ENCODE assay signal across 16 cellular contexts in genomic region chr3:116474356-116475200, GRCh38. TPM values are rescaled to one million over a fixed set of nuclear protein-coding genes. Genes with fewer than 3 reads are reported as not detected.
DNase-seq lines count a peak whose midpoint lies in the region; ATAC-seq, FAIRE-seq and TF ChIP-seq lines count a peak whose summit lies in the region.
"Had no signal": no experiment of that assay in that cellular context is flagged by ENCODE, and none has a peak within 500 bp of the region (broad histone marks: within the 10 kb centered on the region; RNA-seq: fewer than 3 reads in every experiment).

No MANE protein-coding gene starts in this region.

- no peak overlapping the region for H3K27ac ChIP-seq in GM12878 (ENCODE audit: control insufficient read depth, insufficient read depth)
- H3K27ac ChIP-seq: prostate gland, tibial artery had no signal

- TF ChIP-seq POLR2A in GM12878 (IDR thresholded peaks at IDR 0.05; ENCODE audit: low read depth, low read length) = no peak

- no peak overlapping the region for H2AFZ ChIP-seq in GM12878 (ENCODE audit: control insufficient read depth, low read depth, low read length)

- no peak overlapping the region for H3K9ac ChIP-seq in GM12878 (ENCODE audit: control insufficient read depth, insufficient read depth, low read length)

- H3K4me3 ChIP-seq in GM12878 = no peak overlapping the region
- H3K4me3 ChIP-seq: prostate gland, tibial artery had no signal

- no peaks in the 10 kb centered on the region for H3K27me3 ChIP-seq in GM12878 (replicated peaks in 1 of 2; ENCODE audit: control insufficient read depth in 2 of 2, insufficient read depth in 2 of 2, low read length in 1 of 2)
- H3K27me3 ChIP-seq: tibial artery had no signal

- intact Hi-C loops in GM12878 (cut with micrococcal nuclease; ENCODE audit: unreplicated experiment) = no loop called here

- RAD21 ChIA-PET in GM12878 (lab: Charles Lee; ENCODE audit: unreplicated experiment) = no interaction called here

- no TSS peak for BruUV-seq in GM12878 (replicated peaks; lab: Mats Ljungman, UMichigan)

- H3K79me2 ChIP-seq in GM12878 (ENCODE audit: control insufficient read depth, insufficient read depth, low read length) = no peaks in the 10 kb centered on the region

- H3K4me2 ChIP-seq in GM12878 (ENCODE audit: control insufficient read depth, insufficient read depth) = no peak overlapping the region

- in situ Hi-C loops in GM12878 (cut with MboI) = no loop called here

- no peaks in the 10 kb centered on the region; the same call in 2 of the 3 replicates for H3K9me3 ChIP-seq in GM12878 (replicated peaks; ENCODE audit: control insufficient read depth, insufficient read depth, low read length)
- H3K9me3 ChIP-seq: prostate gland had no signal

- TF ChIP-seq RAD21 in GM12878 (IDR thresholded peaks at IDR 0.05; ENCODE audit: insufficient read depth, low read depth, low read length) = no peak

- H3K4me1 ChIP-seq in GM12878 (ENCODE audit: control insufficient read depth, insufficient read depth, low read length) = no peaks in the 10 kb centered on the region
- H3K4me1 ChIP-seq: prostate gland had no signal

- DNase-seq in COR-L47 (lab: John Stamatoyannopoulos, UW) (peak; percentile 87), NCI-H1436 (lab: John Stamatoyannopoulos, UW) (peak; percentile 95), NCI-H446 treated with DMSO at 0.1 percent for 48 hours (lab: John Stamatoyannopoulos, UW) (peak; percentile 75), GM12878 (ENCODE audit: low read depth, low spot score) (no peak), D721Med (ENCODE audit: insufficient read length, low spot score) (no peak), islet precursor cell (no peak)
- DNase-seq: activated naive CD8-positive, alpha-beta T cell treated with anti-CD3 and anti-CD28 coated beads for 36 hours; MM.1S; T-helper 2 cell; tibial artery had no signal

- POLR2A ChIA-PET in GM12878 (lab: Charles Lee) = no interaction called here

- no peak for TF ChIP-seq EP300 in GM12878 (IDR thresholded peaks at IDR 0.05; ENCODE audit: borderline replicate concordance in 1 of 2, control insufficient read depth in 1 of 2, low read depth in 2 of 2, low read length in 2 of 2)

- SMC1A ChIA-PET in GM12878 (lab: Charles Lee; ENCODE audit: uncharacterized antibody, unreplicated experiment) = interaction anchor here (1.6 kb wide), 1 partner anchor 345 kb away, joined by 4 read pairs; no protein-coding TSS in a partner anchor

- no peaks in the 10 kb centered on the region for H4K20me1 ChIP-seq in GM12878 (ENCODE audit: control insufficient read depth, insufficient read depth)

- FAIRE-seq in GM12878 (lab: Jason Lieb, UNC) (no peak), D721Med (lab: Jason Lieb, UNC) (no peak)
- FAIRE-seq: keratinocyte, RCC 7860 had no signal

- no peak for ATAC-seq in GM12878
- ATAC-seq in GM19463 (IDR thresholded peaks at IDR 0.05; ENCODE audit: unreplicated experiment) = no peak
- ATAC-seq in GM21619 (IDR thresholded peaks at IDR 0.05; ENCODE audit: unreplicated experiment) = no peak

- 21% methylated on average over 4 of the region's 4 CpGs for WGBS in GM12878 (ENCODE audit: insufficient coverage, insufficient replicate concordance, low lambda C conversion rate, missing lambda C conversion rate)

- H3K36me3 ChIP-seq in GM12878 (ENCODE audit: control insufficient read depth in 2 of 2, insufficient read depth in 2 of 2, low read length in 1 of 2) = no peaks in the 10 kb centered on the region
- H3K36me3 ChIP-seq: prostate gland, tibial artery had no signal

- CTCF ChIA-PET in GM12878 (lab: Yijun Ruan, JAX) = no interaction called here

- TF ChIP-seq CTCF in GM12878 (IDR thresholded peaks at IDR 0.05 in 2 of 3, conservative IDR thresholded peaks at IDR 0.05 in 1 of 3; ENCODE audit: control insufficient read depth in 2 of 3, extremely low read depth in 1 of 3, insufficient read depth in 1 of 3, low read depth in 3 of 3, low read length in 3 of 3) (no peak), D721Med (IDR thresholded peaks at IDR 0.05; ENCODE audit: insufficient read depth, missing control alignments) (no peak)

TF ChIP-seq in GM12878, 131 proteins besides CTCF, POLR2A, EP300 and RAD21:
- TF ChIP-seq ZNF274 (IDR thresholded peaks at IDR 0.05; ENCODE audit: insufficient read depth, insufficient read length) (no peak), RCOR1 (conservative IDR thresholded peaks at IDR 0.05; ENCODE audit: low read depth, low read length) (no peak), TCF7 (IDR thresholded peaks at IDR 0.05; ENCODE audit: borderline replicate concordance) (no peak), BMI1 (IDR thresholded peaks at IDR 0.05; ENCODE audit: borderline replicate concordance) (peak; percentile 46; the same call in 1 of the 2 replicates), ESRRA (IDR thresholded peaks at IDR 0.05; ENCODE audit: low read length) (no peak), NRF1 (conservative IDR thresholded peaks at IDR 0.05; ENCODE audit: low read depth, low read length) (no peak)

RNA-seq across cellular contexts. Expression of gene LSAMP, which starts 29.3 kb away (rescaled TPM):
- total RNA-seq in GM12878 (2013; cell fraction: nucleolus; rRNA removed) = 96.6 and 107 TPM in 2 replicates
- total RNA-seq in GM12878 (2014; rRNA removed) (5.7 and 6.6 TPM in 2 replicates), GM12878 (2014; rRNA removed; fragmentation: Illumina TruSeq; extraction: Trizol) (9.4 and 9.6 TPM in 2 replicates), GM12878 (2021) (4.0 and 7.2 TPM in 2 replicates)
- polyA plus RNA-seq in GM12878 (2011; ENCODE audit: low read depth) = 3.8 TPM
- polyA plus RNA-seq in GM12878 (2011; rRNA removed) (1.8 and 2.0 TPM in 2 replicates), GM12878 (2014; fragmentation: Illumina TruSeq; extraction: Trizol) (12.7 and 23.6 TPM in 2 replicates), GM12878 (2014; fragmentation: Nextera tagmentation; extraction: Ambion mirVana) (1 to 10 TPM; 8.4 to 9.8 TPM), GM12878 (2014; rRNA removed) (6.9 and 7.4 TPM in 2 replicates), GM12878 (2016; fragmentation: Nextera tagmentation; extraction: Ambion mirVana) (1 to 10 TPM; 2.1 to 2.8 TPM)
- 1.9 and 2.8 TPM in 2 replicates for polyA plus RNA-seq in GM12878 (2011; cell fraction: cytosol; rRNA removed)
- 3.5 and 5.4 TPM in 2 replicates for polyA plus RNA-seq in GM12878 (2011; cell fraction: nucleus; rRNA removed)
- polyA plus RNA-seq in GM12878 (2012) = 1.6 and 2.5 TPM in 2 replicates
- polyA minus RNA-seq in GM12878 (2011; rRNA and poly(A)+ RNA removed) = 1.7 and 7.7 TPM in 2 replicates
- 1.6 and 2.9 TPM in 2 replicates for polyA minus RNA-seq in GM12878 (2011; cell fraction: cytosol; rRNA and poly(A)+ RNA removed)
- polyA minus RNA-seq in GM12878 (2011; cell fraction: nucleus; rRNA and poly(A)+ RNA removed) = 2.8 and 6.0 TPM in 2 replicates
- total RNA-seq: activated naive CD8-positive, alpha-beta T cell treated with anti-CD3 and anti-CD28 coated beads for 36 hours; HT-29 had no signal

Comparison
In these comparisons a context has a peak if more than half of its experiments do, and no peak if none do; other contexts are left out.
1. DNase-seq: peak in COR-L47 (single experiment), NCI-H1436 (single experiment) and NCI-H446 treated with DMSO at 0.1 percent for 48 hours (single experiment); none in GM12878 (single experiment), D721Med (single experiment) and islet precursor cell (single experiment).